ENCODE assay signal across 27 cellular contexts in the genomic region with DNA sequence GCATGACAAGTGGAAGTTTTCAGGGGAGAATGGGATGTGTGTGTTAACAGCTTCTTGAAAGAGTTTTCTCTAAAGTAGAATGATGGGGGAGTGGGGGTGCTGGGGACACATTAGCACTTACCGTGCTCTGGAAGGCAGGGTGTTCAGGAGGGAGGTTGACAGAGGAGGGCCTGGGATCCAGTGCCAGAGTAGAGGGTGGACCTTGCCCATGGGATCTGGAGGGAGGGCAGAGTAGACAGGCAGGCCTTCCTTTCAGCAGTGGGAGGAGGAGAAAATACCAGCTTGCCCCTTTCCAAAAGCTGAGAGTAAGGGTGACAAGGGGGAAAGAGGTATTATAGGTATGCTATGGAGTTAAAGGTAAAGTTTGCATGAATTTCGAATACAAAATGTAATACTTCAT. TPM values are rescaled to one million over a fixed set of nuclear protein-coding genes. Genes with fewer than 3 reads are reported as not detected.
DNase-seq lines count a peak whose midpoint lies in the region; ATAC-seq and TF ChIP-seq lines count a peak whose summit lies in the region.
"Had no signal": no experiment of that assay in that cellular context is flagged by ENCODE, and none has a peak within 500 bp of the region (broad histone marks: within the 10 kb centered on the region; RNA-seq: fewer than 3 reads in every experiment).

No MANE protein-coding gene starts in this region.

- CTCF ChIA-PET in CD8-positive, alpha-beta memory T cell (lab: Charles Lee): no interaction called here
- CTCF ChIA-PET in activated CD4-positive, alpha-beta memory T cell treated with anti-CD3 and anti-CD28 coated beads, Interleukin-2, amount 10 ng/mL, durations not matched to agents 7 days and 5 days (lab: Charles Lee): no interaction called here

- peaks cover 35% of the 10 kb centered on the region for H3K4me1 ChIP-seq in CD8-positive, alpha-beta memory T cell (ENCODE audit: insufficient read depth, low read length)
- H3K4me1 ChIP-seq in endodermal cell (ENCODE audit: control insufficient read depth, insufficient read depth, low read length): no peaks in the 10 kb centered on the region
- H3K4me1 ChIP-seq: BE2C, Caco-2, foreskin keratinocyte, testis, uterus had no signal

- no peaks in the 10 kb centered on the region for H3K27me3 Mint-ChIP-seq in CD8-positive, alpha-beta memory T cell
- no peaks in the 10 kb centered on the region for H3K27me3 Mint-ChIP-seq in activated CD4-positive, alpha-beta memory T cell treated with anti-CD3 and anti-CD28 coated beads, Interleukin-2, amount 10 ng/mL, durations not matched to agents 7 days and 5 days
- H3K27me3 Mint-ChIP-seq in naive B cell: no peaks in the 10 kb centered on the region
- H3K27me3 Mint-ChIP-seq in endodermal cell (ENCODE audit: insufficient read depth): no peaks in the 10 kb centered on the region
- H3K27me3 Mint-ChIP-seq: activated B cell treated with CpG ODN at 0.5 μM for 24 hours had no signal

- ATAC-seq in naive B cell (ENCODE audit: low read depth in 2 of 2) (no peak), HG02588 (IDR thresholded peaks at IDR 0.05; ENCODE audit: unreplicated experiment) (no peak), HG03097 (IDR thresholded peaks at IDR 0.05; ENCODE audit: low FRiP score, unreplicated experiment) (no peak)
- ATAC-seq: esophagus mucosa, foreskin keratinocyte, HCT116, left cardiac atrium had no signal

- no peak overlapping the region for H3K4me3 ChIP-seq in CD8-positive, alpha-beta memory T cell (ENCODE audit: low read length)
- no peak overlapping the region for H3K4me3 ChIP-seq in endodermal cell (ENCODE audit: low read length)
- H3K4me3 ChIP-seq: colonic mucosa, smooth muscle cell, testis, uterus had no signal

- no peaks in the 10 kb centered on the region for H3K9me3 ChIP-seq in CD8-positive, alpha-beta memory T cell (ENCODE audit: low read length)
- H3K9me3 ChIP-seq in endodermal cell (ENCODE audit: control insufficient read depth, low read length): no peaks in the 10 kb centered on the region
- H3K9me3 ChIP-seq: BE2C, Caco-2, colonic mucosa, testis, uterus had no signal

- POLR2A ChIA-PET in CD8-positive, alpha-beta memory T cell (lab: Charles Lee): no interaction called here
- POLR2A ChIA-PET in activated CD4-positive, alpha-beta memory T cell treated with anti-CD3 and anti-CD28 coated beads, Interleukin-2, amount 10 ng/mL, durations not matched to agents 7 days and 5 days (lab: Charles Lee): interaction anchor here (0.6 to 1.6 kb wide), 3 partner anchors 11 to 34 kb away, joined by 3 to 5 read pairs (median 3); no protein-coding TSS in a partner anchor

- H3K27ac ChIP-seq in CD8-positive, alpha-beta memory T cell (ENCODE audit: low read depth, low read length): no peak overlapping the region
- no peak overlapping the region for H3K27ac ChIP-seq in endodermal cell (ENCODE audit: low read depth, low read length)
- H3K27ac ChIP-seq: colonic mucosa, foreskin keratinocyte, testis, uterus had no signal

- H3K9ac ChIP-seq in endodermal cell (ENCODE audit: extremely low read depth, low read length, poor library complexity, severe bottlenecking): no peak overlapping the region

- H3K27me3 ChIP-seq in CD8-positive, alpha-beta memory T cell (ENCODE audit: insufficient read depth, low read length, poor library complexity, severe bottlenecking): no peaks in the 10 kb centered on the region
- H3K27me3 ChIP-seq in endodermal cell (ENCODE audit: control insufficient read depth, insufficient read depth, low read length, poor library complexity, severe bottlenecking): no peaks in the 10 kb centered on the region
- H3K27me3 ChIP-seq: BE2C, colonic mucosa, foreskin keratinocyte, testis, uterus had no signal

- no peak for TF ChIP-seq CTCF in endodermal cell (conservative IDR thresholded peaks at IDR 0.05)

- peak overlapping the region in 7 of 8 donors; percentile 4 to 80 (median 61) for H3K27ac Mint-ChIP-seq in CD8-positive, alpha-beta memory T cell
- H3K27ac Mint-ChIP-seq in activated CD4-positive, alpha-beta memory T cell treated with anti-CD3 and anti-CD28 coated beads, Interleukin-2, amount 10 ng/mL, durations not matched to agents 7 days and 5 days: peak overlapping the region; percentile 17
- H3K27ac Mint-ChIP-seq in naive B cell (peak overlapping the region in 4 of 6 donors; percentile 51 to 97 (median 90)), endodermal cell (no peak overlapping the region)

- H3K36me3 Mint-ChIP-seq in CD8-positive, alpha-beta memory T cell: peaks cover 8 to 25% (median 14%) of the 10 kb centered on the region in 3 donors
- peaks cover 32% of the 10 kb centered on the region for H3K36me3 Mint-ChIP-seq in activated CD4-positive, alpha-beta memory T cell treated with anti-CD3 and anti-CD28 coated beads, Interleukin-2, amount 10 ng/mL, durations not matched to agents 7 days and 5 days (ENCODE audit: low read depth)
- peaks cover 0 to 11% of the 10 kb centered on the region in 2 donors for H3K36me3 Mint-ChIP-seq in naive B cell
- no peaks in the 10 kb centered on the region for H3K36me3 Mint-ChIP-seq in endodermal cell (ENCODE audit: low read depth)

- H3K9me3 Mint-ChIP-seq in CD8-positive, alpha-beta memory T cell: no peaks in the 10 kb centered on the region
- H3K9me3 Mint-ChIP-seq in activated CD4-positive, alpha-beta memory T cell treated with anti-CD3 and anti-CD28 coated beads, Interleukin-2, amount 10 ng/mL, durations not matched to agents 7 days and 5 days: no peaks in the 10 kb centered on the region
- H3K9me3 Mint-ChIP-seq in naive B cell: no peaks in the 10 kb centered on the region
- H3K9me3 Mint-ChIP-seq in endodermal cell: no peaks in the 10 kb centered on the region
- H3K9me3 Mint-ChIP-seq: activated B cell treated with CpG ODN at 0.5 μM for 24 hours had no signal

- H3K4me3 Mint-ChIP-seq in CD8-positive, alpha-beta memory T cell: no peak overlapping the region
- H3K4me3 Mint-ChIP-seq in activated CD4-positive, alpha-beta memory T cell treated with anti-CD3 and anti-CD28 coated beads, Interleukin-2, amount 10 ng/mL, durations not matched to agents 7 days and 5 days: no peak overlapping the region
- H3K4me3 Mint-ChIP-seq in naive B cell (peak overlapping the region in 3 of 8 donors; percentile 17 to 59 (median 31)), endodermal cell (no peak overlapping the region)
- H3K4me3 Mint-ChIP-seq: activated B cell treated with CpG ODN at 0.5 μM for 24 hours had no signal

- peak; percentile 42 for DNase-seq in activated CD8-positive, alpha-beta memory T cell treated with anti-CD3 and anti-CD28 coated beads, Interleukin-2, amount 50 U/mL, for 48 hours
- no peak for DNase-seq in activated CD8-positive, alpha-beta memory T cell treated with anti-CD3 and anti-CD28 coated beads for 24 hours
- DNase-seq in CD8-positive, alpha-beta memory T cell: no peak
- no peak for DNase-seq in activated CD4-positive, alpha-beta memory T cell treated with anti-CD3 and anti-CD28 coated beads, Interleukin-2, amount 10 ng/mL, durations not matched to agents 7 days and 5 days
- DNase-seq in naive B cell (no peak), endodermal cell (no peak)
- DNase-seq: activated B cell treated with CpG ODN at 0.5 μM for 24 hours; activated gamma-delta T cell; amygdala; BE2C; Caco-2; colonic mucosa; effector memory CD4-positive, alpha-beta T cell; foreskin keratinocyte; IMR-90; left cardiac atrium; mesendoderm; NCI-H446 treated with DMSO at 0.1 percent for 48 hours; OCI-M1; stimulated activated CD4-positive, alpha-beta T cell treated with anti-CD3 and anti-CD28 coated beads, Interleukin-2, amount 100 ng/mL, for 24 hours; testis; uterus had no signal

- WGBS in endodermal cell (ENCODE audit: insufficient coverage in 1 of 2, insufficient read length in 1 of 2), 2 experiments: 95% methylated on average over 2 of the region's 2 CpGs; no CpG with 5 or more reads in 1 of the 2 experiments

- no peaks in the 10 kb centered on the region for H3K36me3 ChIP-seq in CD8-positive, alpha-beta memory T cell (ENCODE audit: insufficient read depth, low read length)
- H3K36me3 ChIP-seq in endodermal cell (ENCODE audit: control insufficient read depth, insufficient read depth, low read length): no peaks in the 10 kb centered on the region
- H3K36me3 ChIP-seq: BE2C, colonic mucosa, uterus had no signal

- H3K4me1 Mint-ChIP-seq in CD8-positive, alpha-beta memory T cell: peaks cover 61 to 89% (median 86%) of the 10 kb centered on the region in 3 donors
- H3K4me1 Mint-ChIP-seq in activated CD4-positive, alpha-beta memory T cell treated with anti-CD3 and anti-CD28 coated beads, Interleukin-2, amount 10 ng/mL, durations not matched to agents 7 days and 5 days: peaks cover 72% of the 10 kb centered on the region
- H3K4me1 Mint-ChIP-seq in naive B cell (peaks cover 51 to 83% (median 76%) of the 10 kb centered on the region in 3 donors), endodermal cell (peaks cover 12% of the 10 kb centered on the region)

RNA-seq across cellular contexts. Expression of a gene that starts 40.1 kb away (rescaled TPM):
- total RNA-seq in CD8-positive, alpha-beta memory T cell: 10 to 100 TPM; 61.6 to 62.0 TPM
- polyA plus RNA-seq in CD8-positive, alpha-beta memory T cell: 16.3 TPM
- total RNA-seq in activated CD4-positive, alpha-beta memory T cell treated with anti-CD3 and anti-CD28 coated beads, Interleukin-2, amount 10 ng/mL, durations not matched to agents 7 days and 5 days: 10 to 100 TPM; 37.4 to 38.9 TPM
- 10 to 100 TPM; 22.2 to 36.7 (median 27.0) TPM for polyA plus RNA-seq in naive B cell (ENCODE audit: low read depth in 6 of 6)
- total RNA-seq in endodermal cell: 10 to 100 TPM; 16.7 to 23.8 TPM
- polyA plus RNA-seq in endodermal cell (2013, experiment 1 of 2): 17.5 TPM
- polyA plus RNA-seq in endodermal cell (2013, experiment 2 of 2): 18.9 TPM
